ENCODE assay signal across 9 cellular contexts in the genomic region with DNA sequence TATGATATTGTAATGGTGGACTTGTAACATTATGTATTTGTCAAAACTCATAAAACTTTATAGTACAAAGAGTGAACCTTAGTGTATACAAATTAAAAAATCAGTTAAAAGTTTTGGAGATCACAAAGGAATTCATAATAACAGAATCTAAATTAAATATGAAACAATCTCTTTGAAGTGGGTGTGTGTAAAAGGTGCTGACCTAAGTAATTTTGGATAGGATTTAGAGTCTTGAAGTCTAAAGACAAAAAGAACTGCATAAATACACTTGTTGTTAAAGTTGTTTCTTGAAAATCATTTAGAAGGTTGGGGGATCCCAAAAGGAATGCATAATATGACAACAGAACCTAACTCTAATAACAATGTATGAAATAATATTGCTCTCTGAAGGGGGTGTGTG.
"Had no signal": no experiment of that assay in that cellular context is flagged by ENCODE, and none has a peak within 500 bp of the region (broad histone marks: within the 10 kb centered on the region; RNA-seq: fewer than 3 reads in every experiment).

No MANE protein-coding gene starts in this region.

- ATAC-seq: GM23338, HCT116 had no signal

- H3K9me3 ChIP-seq: HAP-1 had no signal

- H3K36me3 ChIP-seq: HAP-1 had no signal

- H3K4me3 ChIP-seq: GM23338, HAP-1 had no signal

- DNase-seq: H7, HFFc6, Karpas-422, KBM-7 had no signal

- H3K27ac Mint-ChIP-seq: GM23338, HFFc6 had no signal

- H3K9ac ChIP-seq: KMS-11 had no signal

- FAIRE-seq: HTR-8/SVneo had no signal

- H2AFZ ChIP-seq: GM23338 had no signal

- H3K4me2 ChIP-seq: GM23338, KMS-11 had no signal

- H3K27ac ChIP-seq: KMS-11 had no signal

- H3K4me3 Mint-ChIP-seq: GM23338, HFFc6 had no signal
